8 cellular contexts compared by ENCODE assay signal in genomic region chr16:87858151-87858993, GRCh38. TPM values are rescaled to one million over a fixed set of nuclear protein-coding genes. Genes with fewer than 3 reads are reported as not detected.
DNase-seq lines count a peak whose midpoint lies in the region; ATAC-seq and TF ChIP-seq lines count a peak whose summit lies in the region.
"Not testable (repeated sequence)": the region's sequence is repeated elsewhere in the genome, so short reads cannot be mapped to it uniquely, and the experiment has no call there.

No MANE protein-coding gene starts in this region.

- not testable (repeated sequence) for H2AFZ ChIP-seq in mesenchymal stem cell (ENCODE audit: low read depth, low read length)

- not testable (repeated sequence) for H4K8ac ChIP-seq in mesenchymal stem cell (ENCODE audit: low read length)

- CTCF ChIA-PET in MCF 10A (lab: Yijun Ruan, JAX), result interaction anchor here (0.9 to 1.8 kb wide), 5 partner anchors 9 to 90 kb away, joined by 3 to 8 read pairs (median 5); no protein-coding TSS in a partner anchor

- H2BK120ac ChIP-seq in mesenchymal stem cell (ENCODE audit: low read depth, low read length), result not testable (repeated sequence)

- not testable (repeated sequence) for H3K4me3 ChIP-seq in mesenchymal stem cell (ENCODE audit: insufficient read depth in 1 of 2, low read depth in 1 of 2, low read length in 2 of 2)
- peak overlapping the region; percentile 48 to 70 (median 69) for H3K4me3 ChIP-seq in skeletal muscle tissue (ENCODE audit: low read length in 3 of 3)

- not testable (repeated sequence) for H3K27me3 ChIP-seq in mesenchymal stem cell (ENCODE audit: control insufficient read depth in 1 of 2, insufficient read depth in 1 of 2, low read length in 2 of 2); skeletal muscle tissue (ENCODE audit: control insufficient read depth in 3 of 3, insufficient read depth in 3 of 3, low read length in 3 of 3)

- peaks cover 39% of the 10 kb centered on the region for H3K4me1 Mint-ChIP-seq in MCF 10A (ENCODE audit: insufficient read depth, unreplicated experiment)

- H3K14ac ChIP-seq in mesenchymal stem cell (ENCODE audit: low read length in 2 of 2), result not testable (repeated sequence)

- peak in 8 of 14 donors; percentile 9 to 51 (median 44) for DNase-seq in C1 segment of cervical spinal cord (lab: John Stamatoyannopoulos, UW)
- DNase-seq in KBM-7, result peak; percentile 95
- peak; percentile 45 for DNase-seq in SK-MEL-5 (ENCODE audit: low read depth, low spot score)
- DNase-seq in activated CD8-positive, alpha-beta memory T cell treated with anti-CD3 and anti-CD28 coated beads, Interleukin-2, amount 50 U/mL, for 4 hours, result peak; percentile 18
- DNase-seq in MCF 10A (ENCODE audit: unreplicated experiment), result peak; percentile 38
- peak; percentile 82 for DNase-seq in Right ventricle myocardium inferior (ENCODE audit: missing footprints)
- not testable (repeated sequence) for DNase-seq in mesenchymal stem cell

- H3K9ac ChIP-seq in mesenchymal stem cell (ENCODE audit: low read length), result not testable (repeated sequence)
- H3K9ac ChIP-seq in skeletal muscle tissue (ENCODE audit: low read depth in 1 of 3, low read length in 3 of 3), result peak overlapping the region in 2 of 3 donors; percentile 82 to 83

- H3K36me3 Mint-ChIP-seq in MCF 10A (ENCODE audit: insufficient read depth, unreplicated experiment), result peaks cover 75% of the 10 kb centered on the region

- 88% methylated on average over 27 of the region's 27 CpGs for WGBS in mesenchymal stem cell

- H3K9me3 Mint-ChIP-seq in MCF 10A (ENCODE audit: unreplicated experiment), result not testable (repeated sequence)

- not testable (repeated sequence) for H3K27ac Mint-ChIP-seq in MCF 10A (ENCODE audit: low read depth, unreplicated experiment)

- intact Hi-C loops in MCF 10A (cut with micrococcal nuclease); Right ventricle myocardium inferior (cut with DNase I): not testable (repeated sequence)

- H3K27ac ChIP-seq in mesenchymal stem cell (ENCODE audit: low read length, poor library complexity, severe bottlenecking), result not testable (repeated sequence)
- H3K27ac ChIP-seq in skeletal muscle tissue (ENCODE audit: low read depth, low read length), result peak overlapping the region; percentile 83

- peak overlapping the region; percentile 6 to 22 for H2BK12ac ChIP-seq in mesenchymal stem cell (ENCODE audit: low read length in 2 of 2)

- not testable (repeated sequence) for H3K27me3 Mint-ChIP-seq in MCF 10A (ENCODE audit: insufficient read depth, unreplicated experiment)

- not testable (repeated sequence) for H2BK15ac ChIP-seq in mesenchymal stem cell (ENCODE audit: low read depth, poor library complexity, severe bottlenecking)

- in situ Hi-C loops in KBM-7 (cut with MboI; ENCODE audit: low pct_unique_long_range_greater_than_20kb, low sequenced_read_pairs); SK-MEL-5 (cut with HindIII; ENCODE audit: low pct_unique_long_range_greater_than_20kb, low sequenced_read_pairs): not testable (repeated sequence)

- peak; percentile 45 for ATAC-seq in Right ventricle myocardium inferior

- POLR2A ChIA-PET in MCF 10A (lab: Yijun Ruan, JAX), result interaction anchor here (0.7 to 14.0 kb wide), 6 partner anchors 8 to 68 kb away, joined by 4 to 220 read pairs (median 9); partner anchors contain the start of gene SLC7A5

- H3K4me2 ChIP-seq in mesenchymal stem cell (ENCODE audit: low read length, poor library complexity, severe bottlenecking), result not testable (repeated sequence)

- H2BK5ac ChIP-seq in mesenchymal stem cell (ENCODE audit: low read depth, low read length, poor library complexity, severe bottlenecking), result not testable (repeated sequence)

- not testable (repeated sequence) for H3K18ac ChIP-seq in mesenchymal stem cell (ENCODE audit: low read depth in 1 of 2, low read length in 2 of 2)

- H3K79me1 ChIP-seq in mesenchymal stem cell (replicated peaks; ENCODE audit: low read length, poor library complexity, severe bottlenecking), result peaks cover 14% of the 10 kb centered on the region

- not testable (repeated sequence) for H3K4me3 Mint-ChIP-seq in MCF 10A (ENCODE audit: unreplicated experiment)

- H3K9me3 ChIP-seq in mesenchymal stem cell (ENCODE audit: control insufficient read depth, low read length); skeletal muscle tissue (ENCODE audit: control insufficient read depth in 3 of 3, low read length in 3 of 3): not testable (repeated sequence)

- H3K36me3 ChIP-seq in mesenchymal stem cell (ENCODE audit: control insufficient read depth in 1 of 2, insufficient read depth in 2 of 2, low read depth in 1 of 2, low read length in 2 of 2), result peaks cover 0 to 28% of the 10 kb centered on the region in 2 experiments
- not testable (repeated sequence) for H3K36me3 ChIP-seq in skeletal muscle tissue (ENCODE audit: control insufficient read depth in 3 of 3, insufficient read depth in 3 of 3, low read length in 3 of 3)

- peak overlapping the region; percentile 77 for H2AK5ac ChIP-seq in mesenchymal stem cell (ENCODE audit: low read length, severe bottlenecking)

- H3K4me1 ChIP-seq in mesenchymal stem cell (ENCODE audit: control insufficient read depth, insufficient read depth, low read depth, low read length) (peaks cover 59% of the 10 kb centered on the region), skeletal muscle tissue (ENCODE audit: control insufficient read depth in 3 of 3, insufficient read depth in 3 of 3, low read length in 3 of 3) (peaks cover 57 to 82% (median 73%) of the 10 kb centered on the region in 3 donors)

- peak overlapping the region; percentile 62 for H4K91ac ChIP-seq in mesenchymal stem cell (ENCODE audit: low read length)

- not testable (repeated sequence) for H3K4ac ChIP-seq in mesenchymal stem cell (ENCODE audit: low read depth in 1 of 2, low read length in 2 of 2)

- H3K23ac ChIP-seq in mesenchymal stem cell (ENCODE audit: low read length in 2 of 2), result not testable (repeated sequence)

- TF ChIP-seq CTCF in MCF 10A (IDR thresholded peaks at IDR 0.05; ENCODE audit: unreplicated experiment), result not testable (repeated sequence)

- not testable (repeated sequence) for BruUV-seq in MCF 10A (replicated peaks; lab: Mats Ljungman, UMichigan)

RNA-seq across cellular contexts. Expression of gene SLC7A5, which starts 10.9 kb away (rescaled TPM):
- total RNA-seq in SK-MEL-5 (2014; rRNA removed; shearing (Covaris generic)), result 190 and 226 TPM in 2 replicates
- polyA plus RNA-seq in SK-MEL-5 (2015; cell fraction: cytosol; rRNA removed), result 762 and 970 TPM in 2 replicates
- 170 and 178 TPM in 2 replicates for polyA plus RNA-seq in SK-MEL-5 (2015; cell fraction: nucleus; rRNA removed)
- total RNA-seq in MCF 10A (2022) (794 and 1,007 TPM in 2 replicates), Right ventricle myocardium inferior (3.3 TPM), skeletal muscle tissue (3.1 TPM)
- polyA plus RNA-seq in mesenchymal stem cell (2013, experiment 1 of 2), result 56.3 TPM
- 54.9 TPM for polyA plus RNA-seq in mesenchymal stem cell (2013, experiment 2 of 2)

Comparison
In these comparisons a context has a peak if more than half of its experiments do, and no peak if none do; other contexts are left out.
1. RNA of gene SLC7A5, which starts 10.9 kb away (total RNA-seq): 794 to 1,007 TPM in MCF 10A and 190 to 226 TPM in SK-MEL-5; 3.3 TPM in Right ventricle myocardium inferior (single experiment) and 3.1 TPM in skeletal muscle tissue (single experiment); every median in the first group is over 10 times any median in the second.